In the genomic region with DNA sequence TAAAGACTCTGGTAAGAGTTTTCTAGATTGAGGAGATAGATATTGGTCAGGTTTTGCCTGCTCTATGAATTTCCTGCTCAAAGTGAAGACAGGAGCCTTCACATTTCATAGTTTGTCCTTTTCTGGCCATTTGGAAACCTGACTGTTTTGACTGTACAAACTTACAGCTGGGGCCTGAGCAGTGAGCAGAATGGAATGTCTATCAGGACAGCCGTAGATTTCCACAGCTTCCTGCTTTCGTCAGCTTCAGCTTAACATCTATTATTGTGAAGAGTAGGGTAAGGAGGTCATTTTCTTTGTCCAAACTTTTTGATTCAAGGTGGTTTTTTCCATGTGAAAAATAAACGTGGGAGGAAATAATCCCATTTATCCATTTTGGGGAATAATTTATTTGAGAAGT, we compare ENCODE assay signal across 15 cellular contexts.
"Had no signal": no experiment of that assay in that cellular context is flagged by ENCODE, and none has a peak within 500 bp of the region (broad histone marks: within the 10 kb centered on the region; RNA-seq: fewer than 3 reads in every experiment).

No MANE protein-coding gene starts in this region.

- H3K36me3 Mint-ChIP-seq: activated naive CD8-positive, alpha-beta T cell; mesothelial cell of epicardium; stimulated activated naive B cell treated with anti-CD40 and anti-IgM and Interleukin-4, amounts not matched to agents 10 μg/mL and 1 μg/mL and 100 μg/mL, for 72 hours had no signal

- H3K4me3 Mint-ChIP-seq: activated CD4-positive, alpha-beta T cell treated with anti-CD3 and anti-CD28 coated beads, Interleukin-2, amount 10 ng/mL, durations not matched to agents 7 days and 5 days; activated naive CD8-positive, alpha-beta T cell; activated T-cell treated with anti-CD3 and anti-CD28 coated beads, Interleukin-2, amount 50 U/mL, for 72 hours; mesothelial cell of epicardium; neural crest cell; stimulated activated naive B cell treated with anti-CD40 and anti-IgM and Interleukin-4, amounts not matched to agents 10 μg/mL and 1 μg/mL and 100 μg/mL, for 72 hours had no signal

- H3K9me3 Mint-ChIP-seq: activated CD4-positive, alpha-beta T cell treated with anti-CD3 and anti-CD28 coated beads, Interleukin-2, amount 10 ng/mL, durations not matched to agents 7 days and 5 days; activated T-cell treated with anti-CD3 and anti-CD28 coated beads, Interleukin-2, amount 50 U/mL, for 72 hours; stimulated activated naive B cell treated with anti-CD40 and anti-IgM and Interleukin-4, amounts not matched to agents 10 μg/mL and 1 μg/mL and 100 μg/mL, for 72 hours had no signal

- H3K4me1 Mint-ChIP-seq: activated CD4-positive, alpha-beta T cell treated with anti-CD3 and anti-CD28 coated beads, Interleukin-2, amount 10 ng/mL, durations not matched to agents 7 days and 5 days; neural crest cell; stimulated activated naive B cell treated with anti-CD40 and anti-IgM and Interleukin-4, amounts not matched to agents 10 μg/mL and 1 μg/mL and 100 μg/mL, for 72 hours had no signal

- H3K27ac Mint-ChIP-seq: activated CD4-positive, alpha-beta T cell treated with anti-CD3 and anti-CD28 coated beads, Interleukin-2, amount 10 ng/mL, durations not matched to agents 7 days and 5 days; activated naive CD8-positive, alpha-beta T cell; activated T-cell treated with anti-CD3 and anti-CD28 coated beads, Interleukin-2, amount 50 U/mL, for 72 hours; mesothelial cell of epicardium; stimulated activated naive B cell treated with anti-CD40 and anti-IgM and Interleukin-4, amounts not matched to agents 10 μg/mL and 1 μg/mL and 100 μg/mL, for 72 hours had no signal

- ATAC-seq: activated T-cell treated with anti-CD3 and anti-CD28 coated beads, Interleukin-2, amount 50 U/mL, for 72 hours; psoas muscle; stimulated activated naive B cell treated with anti-CD40 and anti-IgM and Interleukin-4, amounts not matched to agents 10 μg/mL and 1 μg/mL and 100 μg/mL, for 72 hours had no signal

- H3K4me3 ChIP-seq: esophagus muscularis mucosa, psoas muscle, thyroid gland had no signal

- DNase-seq: activated CD4-positive, alpha-beta T cell treated with anti-CD3 and anti-CD28 coated beads, Interleukin-2, amount 10 ng/mL, durations not matched to agents 7 days and 5 days; activated CD4-positive, CD25-positive, alpha-beta regulatory T cell; activated CD8-positive, alpha-beta memory T cell treated with anti-CD3 and anti-CD28 coated beads, Interleukin-2, amount 50 U/mL, for 48 hours; activated gamma-delta T cell; activated T-cell treated with anti-CD3 and anti-CD28 coated beads, Interleukin-2, amount 50 U/mL, for 72 hours; foreskin melanocyte; head of caudate nucleus; psoas muscle; stimulated activated naive B cell treated with anti-CD40 and anti-IgM and Interleukin-4, amounts not matched to agents 10 μg/mL and 1 μg/mL and 100 μg/mL, for 72 hours; T-helper 2 cell; thyroid gland had no signal
